ENCODE assay signal across 1 cellular context in the genomic region with DNA sequence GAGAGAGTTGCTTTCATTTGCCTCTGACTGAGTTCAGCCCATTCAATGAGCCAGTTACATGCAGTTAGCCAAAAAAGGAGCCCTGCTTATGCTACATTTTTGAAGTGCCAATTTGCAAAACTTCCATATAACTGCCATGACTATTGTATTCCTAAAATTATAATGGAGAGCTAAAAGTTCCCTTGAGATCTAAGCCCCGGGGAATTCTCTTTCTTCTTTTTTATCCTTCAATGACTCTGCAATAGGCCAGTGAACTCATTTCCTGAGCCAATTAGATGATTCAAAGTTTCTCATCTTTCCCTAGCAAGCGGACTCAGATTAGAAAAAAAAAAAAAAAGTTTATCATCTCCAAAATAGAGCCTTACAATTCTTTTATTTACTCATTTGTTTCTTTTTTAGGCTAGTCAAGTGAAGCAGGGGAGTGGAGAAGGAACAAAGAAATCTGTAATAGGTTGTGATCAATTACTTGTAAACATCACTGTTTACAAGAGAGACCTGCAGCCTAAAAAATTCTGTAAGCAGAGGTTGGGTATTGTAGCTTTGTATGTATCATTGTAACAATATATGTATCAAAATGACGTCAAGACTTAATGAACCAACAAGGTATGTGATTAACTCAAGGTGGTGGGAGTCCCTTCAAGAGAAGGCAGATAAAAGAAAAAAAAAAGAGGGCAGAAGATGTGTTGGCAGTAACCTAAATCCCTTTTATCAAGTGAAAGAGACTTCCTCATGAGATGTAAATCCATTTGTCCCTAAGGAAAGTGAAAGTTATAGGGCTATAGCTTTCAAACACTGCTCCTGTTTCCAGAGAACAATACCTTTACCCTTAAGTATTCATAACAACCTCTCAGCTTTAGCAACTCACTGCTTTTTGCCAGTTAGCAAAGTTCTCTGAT.
TF ChIP-seq lines count a peak whose summit lies in the region.

No MANE protein-coding gene starts in this region.

TF ChIP-seq in IMR-90, 13 proteins besides CTCF, POLR2A, EP300 and RAD21 (continued from another document):
- TF ChIP-seq, protein P1, sequence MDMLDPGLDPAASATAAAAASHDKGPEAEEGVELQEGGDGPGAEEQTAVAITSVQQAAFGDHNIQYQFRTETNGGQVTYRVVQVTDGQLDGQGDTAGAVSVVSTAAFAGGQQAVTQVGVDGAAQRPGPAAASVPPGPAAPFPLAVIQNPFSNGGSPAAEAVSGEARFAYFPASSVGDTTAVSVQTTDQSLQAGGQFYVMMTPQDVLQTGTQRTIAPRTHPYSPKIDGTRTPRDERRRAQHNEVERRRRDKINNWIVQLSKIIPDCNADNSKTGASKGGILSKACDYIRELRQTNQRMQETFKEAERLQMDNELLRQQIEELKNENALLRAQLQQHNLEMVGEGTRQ (IDR thresholded peaks at IDR 0.05; ENCODE audit: low read depth, low read length) = no peak
- no peak for TF ChIP-seq MAFK (IDR thresholded peaks at IDR 0.05; ENCODE audit: low read depth, low read length)
- no peak for TF ChIP-seq RFX5 (IDR thresholded peaks at IDR 0.05; ENCODE audit: low read depth, low read length)
- TF ChIP-seq SMC3 (IDR thresholded peaks at IDR 0.05; ENCODE audit: low read depth, low read length) = no peak
- TF ChIP-seq MAZ (IDR thresholded peaks at IDR 0.05; ENCODE audit: borderline replicate concordance, low read depth, low read length) = no peak
- TF ChIP-seq, protein P2, sequence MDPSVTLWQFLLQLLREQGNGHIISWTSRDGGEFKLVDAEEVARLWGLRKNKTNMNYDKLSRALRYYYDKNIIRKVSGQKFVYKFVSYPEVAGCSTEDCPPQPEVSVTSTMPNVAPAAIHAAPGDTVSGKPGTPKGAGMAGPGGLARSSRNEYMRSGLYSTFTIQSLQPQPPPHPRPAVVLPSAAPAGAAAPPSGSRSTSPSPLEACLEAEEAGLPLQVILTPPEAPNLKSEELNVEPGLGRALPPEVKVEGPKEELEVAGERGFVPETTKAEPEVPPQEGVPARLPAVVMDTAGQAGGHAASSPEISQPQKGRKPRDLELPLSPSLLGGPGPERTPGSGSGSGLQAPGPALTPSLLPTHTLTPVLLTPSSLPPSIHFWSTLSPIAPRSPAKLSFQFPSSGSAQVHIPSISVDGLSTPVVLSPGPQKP (IDR thresholded peaks at IDR 0.05; ENCODE audit: borderline replicate concordance, low read depth, low read length) = no peak
- no peak for TF ChIP-seq MXI1 (IDR thresholded peaks at IDR 0.05; ENCODE audit: borderline replicate concordance, low read depth, low read length)
- no peak for TF ChIP-seq FOS (IDR thresholded peaks at IDR 0.05; ENCODE audit: low read depth, low read length)
